ENCODE assay signal across 1 cellular context in the genomic region with DNA sequence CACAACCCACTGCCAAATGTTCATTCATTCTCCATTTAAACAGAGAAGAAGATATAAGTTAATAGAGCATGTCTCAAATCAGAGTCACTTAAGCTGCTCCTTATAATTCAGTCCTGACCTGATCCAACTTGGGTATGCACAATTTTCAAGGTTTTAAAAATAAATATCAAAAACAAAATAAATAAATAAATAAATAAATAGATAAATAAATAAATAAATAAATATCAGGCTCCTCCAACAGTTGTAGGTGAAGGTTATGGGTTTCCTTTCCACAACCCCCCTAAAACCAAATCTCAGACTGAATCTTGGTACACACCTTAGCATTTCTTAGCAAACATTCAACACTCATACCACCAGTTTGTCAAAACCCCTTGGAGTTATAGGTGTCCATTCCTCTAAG.
TF ChIP-seq lines count a peak whose summit lies in the region.

No MANE protein-coding gene starts in this region.

TF ChIP-seq in HEK293, 187 proteins besides CTCF, POLR2A, EP300 and RAD21 (continued from another document):
- TF ChIP-seq ZNF426 (tag by site-specific recombination; IDR thresholded peaks at IDR 0.05): peak; percentile 56
- TF ChIP-seq, protein P1, sequence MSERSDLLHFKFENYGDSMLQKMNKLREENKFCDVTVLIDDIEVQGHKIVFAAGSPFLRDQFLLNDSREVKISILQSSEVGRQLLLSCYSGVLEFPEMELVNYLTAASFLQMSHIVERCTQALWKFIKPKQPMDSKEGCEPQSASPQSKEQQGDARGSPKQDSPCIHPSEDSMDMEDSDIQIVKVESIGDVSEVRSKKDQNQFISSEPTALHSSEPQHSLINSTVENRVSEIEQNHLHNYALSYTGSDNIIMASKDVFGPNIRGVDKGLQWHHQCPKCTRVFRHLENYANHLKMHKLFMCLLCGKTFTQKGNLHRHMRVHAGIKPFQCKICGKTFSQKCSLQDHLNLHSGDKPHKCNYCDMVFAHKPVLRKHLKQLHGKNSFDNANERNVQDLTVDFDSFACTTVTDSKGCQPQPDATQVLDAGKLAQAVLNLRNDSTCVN (tag by site-specific recombination; optimal IDR thresholded peaks at IDR 0.05): no peak
- TF ChIP-seq, protein P2, sequence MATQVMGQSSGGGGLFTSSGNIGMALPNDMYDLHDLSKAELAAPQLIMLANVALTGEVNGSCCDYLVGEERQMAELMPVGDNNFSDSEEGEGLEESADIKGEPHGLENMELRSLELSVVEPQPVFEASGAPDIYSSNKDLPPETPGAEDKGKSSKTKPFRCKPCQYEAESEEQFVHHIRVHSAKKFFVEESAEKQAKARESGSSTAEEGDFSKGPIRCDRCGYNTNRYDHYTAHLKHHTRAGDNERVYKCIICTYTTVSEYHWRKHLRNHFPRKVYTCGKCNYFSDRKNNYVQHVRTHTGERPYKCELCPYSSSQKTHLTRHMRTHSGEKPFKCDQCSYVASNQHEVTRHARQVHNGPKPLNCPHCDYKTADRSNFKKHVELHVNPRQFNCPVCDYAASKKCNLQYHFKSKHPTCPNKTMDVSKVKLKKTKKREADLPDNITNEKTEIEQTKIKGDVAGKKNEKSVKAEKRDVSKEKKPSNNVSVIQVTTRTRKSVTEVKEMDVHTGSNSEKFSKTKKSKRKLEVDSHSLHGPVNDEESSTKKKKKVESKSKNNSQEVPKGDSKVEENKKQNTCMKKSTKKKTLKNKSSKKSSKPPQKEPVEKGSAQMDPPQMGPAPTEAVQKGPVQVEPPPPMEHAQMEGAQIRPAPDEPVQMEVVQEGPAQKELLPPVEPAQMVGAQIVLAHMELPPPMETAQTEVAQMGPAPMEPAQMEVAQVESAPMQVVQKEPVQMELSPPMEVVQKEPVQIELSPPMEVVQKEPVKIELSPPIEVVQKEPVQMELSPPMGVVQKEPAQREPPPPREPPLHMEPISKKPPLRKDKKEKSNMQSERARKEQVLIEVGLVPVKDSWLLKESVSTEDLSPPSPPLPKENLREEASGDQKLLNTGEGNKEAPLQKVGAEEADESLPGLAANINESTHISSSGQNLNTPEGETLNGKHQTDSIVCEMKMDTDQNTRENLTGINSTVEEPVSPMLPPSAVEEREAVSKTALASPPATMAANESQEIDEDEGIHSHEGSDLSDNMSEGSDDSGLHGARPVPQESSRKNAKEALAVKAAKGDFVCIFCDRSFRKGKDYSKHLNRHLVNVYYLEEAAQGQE (tag by site-specific recombination; IDR thresholded peaks at IDR 0.05): peak; percentile 34; the same call in 1 of the 2 replicates
- TF ChIP-seq, protein P3, sequence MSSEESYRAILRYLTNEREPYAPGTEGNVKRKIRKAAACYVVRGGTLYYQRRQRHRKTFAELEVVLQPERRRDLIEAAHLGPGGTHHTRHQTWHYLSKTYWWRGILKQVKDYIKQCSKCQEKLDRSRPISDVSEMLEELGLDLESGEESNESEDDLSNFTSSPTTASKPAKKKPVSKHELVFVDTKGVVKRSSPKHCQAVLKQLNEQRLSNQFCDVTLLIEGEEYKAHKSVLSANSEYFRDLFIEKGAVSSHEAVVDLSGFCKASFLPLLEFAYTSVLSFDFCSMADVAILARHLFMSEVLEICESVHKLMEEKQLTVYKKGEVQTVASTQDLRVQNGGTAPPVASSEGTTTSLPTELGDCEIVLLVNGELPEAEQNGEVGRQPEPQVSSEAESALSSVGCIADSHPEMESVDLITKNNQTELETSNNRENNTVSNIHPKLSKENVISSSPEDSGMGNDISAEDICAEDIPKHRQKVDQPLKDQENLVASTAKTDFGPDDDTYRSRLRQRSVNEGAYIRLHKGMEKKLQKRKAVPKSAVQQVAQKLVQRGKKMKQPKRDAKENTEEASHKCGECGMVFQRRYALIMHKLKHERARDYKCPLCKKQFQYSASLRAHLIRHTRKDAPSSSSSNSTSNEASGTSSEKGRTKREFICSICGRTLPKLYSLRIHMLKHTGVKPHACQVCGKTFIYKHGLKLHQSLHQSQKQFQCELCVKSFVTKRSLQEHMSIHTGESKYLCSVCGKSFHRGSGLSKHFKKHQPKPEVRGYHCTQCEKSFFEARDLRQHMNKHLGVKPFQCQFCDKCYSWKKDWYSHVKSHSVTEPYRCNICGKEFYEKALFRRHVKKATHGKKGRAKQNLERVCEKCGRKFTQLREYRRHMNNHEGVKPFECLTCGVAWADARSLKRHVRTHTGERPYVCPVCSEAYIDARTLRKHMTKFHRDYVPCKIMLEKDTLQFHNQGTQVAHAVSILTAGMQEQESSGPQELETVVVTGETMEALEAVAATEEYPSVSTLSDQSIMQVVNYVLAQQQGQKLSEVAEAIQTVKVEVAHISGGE (tag by site-specific recombination; conservative IDR thresholded peaks at IDR 0.05; ENCODE audit: low read depth): peak; percentile 37; the same call in 1 of the 2 replicates
